17 cellular contexts compared by ENCODE assay signal in genomic region chr16:89035013-89035697, GRCh38. TPM values are rescaled to one million over a fixed set of nuclear protein-coding genes. Genes with fewer than 3 reads are reported as not detected.
DNase-seq lines count a peak whose midpoint lies in the region; ATAC-seq and TF ChIP-seq lines count a peak whose summit lies in the region.
"Had no signal": no experiment of that assay in that cellular context is flagged by ENCODE, and none has a peak within 500 bp of the region (broad histone marks: within the 10 kb centered on the region; RNA-seq: fewer than 3 reads in every experiment).

No MANE protein-coding gene starts in this region.

- H3K4me3 Mint-ChIP-seq in endodermal cell: no peak overlapping the region
- H3K4me3 Mint-ChIP-seq: activated T-helper 1 cell treated with anti-CD3 and anti-CD28 coated beads, Interleukin-12 subunit alpha, Interleukin-12 subunit beta, Interleukin-2, Interleukin-4 antibody, amounts not matched to agents 30 ng/mL and 10 ng/mL and 1 ng/mL, durations not matched to agents 14 hours and 24 hours and 36 hours; central memory CD8-positive, alpha-beta T cell; immature natural killer cell had no signal

- H3K4me1 Mint-ChIP-seq in endodermal cell: peaks cover 10% of the 10 kb centered on the region

- H3K27ac Mint-ChIP-seq in endodermal cell: no peak overlapping the region
- H3K27ac Mint-ChIP-seq: activated T-helper 1 cell treated with anti-CD3 and anti-CD28 coated beads, Interleukin-12 subunit alpha, Interleukin-12 subunit beta, Interleukin-2, Interleukin-4 antibody, amounts not matched to agents 30 ng/mL and 10 ng/mL and 1 ng/mL, durations not matched to agents 14 hours and 24 hours and 36 hours; immature natural killer cell had no signal

- WGBS in endodermal cell (ENCODE audit: insufficient coverage in 1 of 2, insufficient read length in 1 of 2), 2 experiments: 28 to 61% methylated on average over 4 to 22 of the region's 22 CpGs

- ATAC-seq in Right ventricle myocardium inferior: no peak

- peak; percentile 27 for DNase-seq in Right ventricle myocardium inferior (ENCODE audit: missing footprints)
- DNase-seq in left ventricle myocardium inferior: no peak
- peak; percentile 81 to 90 for DNase-seq in NCI-H524 (lab: John Stamatoyannopoulos, UW)
- DNase-seq in endodermal cell: no peak
- DNase-seq in HT-29 (ENCODE audit: low spot score): no peak
- DNase-seq in KG1 (lab: John Stamatoyannopoulos, UW): no peak
- no peak for DNase-seq in MG63
- DNase-seq: activated CD8-positive, alpha-beta memory T cell treated with anti-CD3 and anti-CD28 coated beads for 24 hours; adrenal gland; Caco-2; effector CD4-positive, alpha-beta T cell; immature natural killer cell; IMR-90; NCI-H510A had no signal

- H3K4me3 ChIP-seq in left ventricle myocardium inferior (no peak overlapping the region), endodermal cell (ENCODE audit: low read length) (no peak overlapping the region), MG63 (no peak overlapping the region)
- H3K4me3 ChIP-seq: adrenal gland had no signal

- peaks cover 72% of the 10 kb centered on the region for H3K27me3 ChIP-seq in left ventricle myocardium inferior (ENCODE audit: low read depth)
- no peaks in the 10 kb centered on the region for H3K27me3 ChIP-seq in endodermal cell (ENCODE audit: control insufficient read depth, insufficient read depth, low read length, poor library complexity, severe bottlenecking)
- H3K27me3 ChIP-seq in MG63: peaks cover 6% of the 10 kb centered on the region; the same call in 1 of the 2 replicates

- TF ChIP-seq CTCF in left ventricle myocardium inferior (IDR thresholded peaks at IDR 0.05; ENCODE audit: borderline replicate concordance) (no peak), endodermal cell (conservative IDR thresholded peaks at IDR 0.05) (no peak)

- intact Hi-C loops in Right ventricle myocardium inferior (cut with DNase I): no loop called here
- intact Hi-C loops in left ventricle myocardium inferior (cut with micrococcal nuclease): no loop called here

- H3K9me3 ChIP-seq in left ventricle myocardium inferior (replicated peaks): peaks cover 12% of the 10 kb centered on the region
- no peaks in the 10 kb centered on the region for H3K9me3 ChIP-seq in endodermal cell (ENCODE audit: control insufficient read depth, low read length)
- H3K9me3 ChIP-seq in MG63: no peaks in the 10 kb centered on the region
- H3K9me3 ChIP-seq: adrenal gland had no signal

- H3K9me3 Mint-ChIP-seq in endodermal cell: peaks cover 11% of the 10 kb centered on the region

- H3K36me3 ChIP-seq in left ventricle myocardium inferior (no peaks in the 10 kb centered on the region), endodermal cell (ENCODE audit: control insufficient read depth, insufficient read depth, low read length) (no peaks in the 10 kb centered on the region), MG63 (no peaks in the 10 kb centered on the region)
- H3K36me3 ChIP-seq: adrenal gland had no signal

- no peak overlapping the region for H3K9ac ChIP-seq in endodermal cell (ENCODE audit: extremely low read depth, low read length, poor library complexity, severe bottlenecking)

- H3K27ac ChIP-seq in left ventricle myocardium inferior (replicated peaks) (no peak overlapping the region), endodermal cell (ENCODE audit: low read depth, low read length) (peak overlapping the region; percentile 80)
- H3K27ac ChIP-seq: adrenal gland had no signal

- H3K4me1 ChIP-seq in left ventricle myocardium inferior (no peaks in the 10 kb centered on the region), endodermal cell (ENCODE audit: control insufficient read depth, insufficient read depth, low read length) (no peaks in the 10 kb centered on the region)
- H3K4me1 ChIP-seq: adrenal gland, Caco-2 had no signal

- no peaks in the 10 kb centered on the region for H3K36me3 Mint-ChIP-seq in endodermal cell (ENCODE audit: low read depth)
- H3K36me3 Mint-ChIP-seq: immature natural killer cell had no signal

- H3K27me3 Mint-ChIP-seq in endodermal cell (ENCODE audit: insufficient read depth): peaks cover 8% of the 10 kb centered on the region

RNA-seq across cellular contexts. Expression of gene CBFA2T3, which starts 58.1 kb away (rescaled TPM):
- 11.1 TPM for total RNA-seq in Right ventricle myocardium inferior
- total RNA-seq in left ventricle myocardium inferior: 8.6 TPM
- total RNA-seq in endodermal cell: 1 to 10 TPM; 1.0 to 3.1 TPM
- 5.5 TPM for polyA plus RNA-seq in endodermal cell (2013, experiment 1 of 2)
- polyA plus RNA-seq in endodermal cell (2013, experiment 2 of 2): 4.3 TPM
- 0.03 TPM in 1 of 2 replicates, not detected in the other for total RNA-seq in HT-29 (2014; rRNA removed; shearing (Covaris generic))
- total RNA-seq in MG63 (2014; rRNA removed; shearing (Covaris generic); ENCODE audit: low replicate concordance): not detected in 2 replicates
- total RNA-seq: activated T-helper 1 cell treated with anti-CD3 and anti-CD28 coated beads, Interleukin-12 subunit alpha, Interleukin-12 subunit beta, Interleukin-2, Interleukin-4 antibody, amounts not matched to agents 30 ng/mL and 10 ng/mL and 1 ng/mL, durations not matched to agents 14 hours and 24 hours and 36 hours; IMR-90; SK-MEL-5 had no signal
- polyA plus RNA-seq: IMR-90 had no signal

RNA-seq across cellular contexts. Expression of gene ACSF3, which starts 58.5 kb away (rescaled TPM):
- 17.0 TPM for total RNA-seq in Right ventricle myocardium inferior
- total RNA-seq in left ventricle myocardium inferior: 16.7 TPM
- 10 to 100 TPM; 34.8 to 35.5 TPM for total RNA-seq in endodermal cell
- 16.8 TPM for polyA plus RNA-seq in endodermal cell (2013, experiment 1 of 2)
- polyA plus RNA-seq in endodermal cell (2013, experiment 2 of 2): 16.0 TPM
- 41.3 and 43.5 TPM in 2 replicates for total RNA-seq in HT-29 (2014; rRNA removed; shearing (Covaris generic))
- total RNA-seq in MG63 (2014; rRNA removed; shearing (Covaris generic); ENCODE audit: low replicate concordance): 11.0 and 21.8 TPM in 2 replicates

Comparison
In these comparisons a context has a peak if more than half of its experiments do, and no peak if none do; other contexts are left out.
1. DNase-seq: peak in Right ventricle myocardium inferior (single experiment) and NCI-H524 (2 of 2); none in left ventricle myocardium inferior (single experiment), endodermal cell (single experiment), HT-29 (single experiment), KG1 (single experiment) and MG63 (single experiment).